ENCODE assay signal across 8 cellular contexts in genomic region chr16:15649311-15649710, GRCh38. TPM values are rescaled to one million over a fixed set of nuclear protein-coding genes. Genes with fewer than 3 reads are reported as not detected.
DNase-seq lines count a peak whose midpoint lies in the region; ATAC-seq and TF ChIP-seq lines count a peak whose summit lies in the region.
"Not testable (repeated sequence)": the region's sequence is repeated elsewhere in the genome, so short reads cannot be mapped to it uniquely, and the experiment has no call there.

No MANE protein-coding gene starts in this region.

- H3K9me3 Mint-ChIP-seq in CD4-positive, alpha-beta memory T cell; WTC11: not testable (repeated sequence)

- H2BK5ac ChIP-seq in trophoblast cell (ENCODE audit: low read depth, low read length, poor library complexity) = not testable (repeated sequence)

- H3K27me3 ChIP-seq in CD4-positive, alpha-beta memory T cell (ENCODE audit: insufficient read depth, low read length); Karpas-422 (ENCODE audit: low read length); fibroblast of lung (ENCODE audit: control insufficient read depth, insufficient read depth, low read length); lung (ENCODE audit: control insufficient read depth, insufficient read depth); trophoblast cell (ENCODE audit: insufficient read depth, low read length); thymus (ENCODE audit: control insufficient read depth, insufficient read depth): not testable (repeated sequence)

- H3K4me1 Mint-ChIP-seq in CD4-positive, alpha-beta memory T cell = peaks cover 17 to 45% (median 31%) of the 10 kb centered on the region in 4 donors
- H3K4me1 Mint-ChIP-seq in WTC11 = not testable (repeated sequence)

- H3K14ac ChIP-seq in trophoblast cell (ENCODE audit: low read length) = not testable (repeated sequence)

- peak overlapping the region; percentile 98 for H3K9ac ChIP-seq in Karpas-422 (ENCODE audit: low read length)
- not testable (repeated sequence) for H3K9ac ChIP-seq in fibroblast of lung (ENCODE audit: insufficient read depth, low read length); trophoblast cell (ENCODE audit: low read length)

- WGBS in lung, 2 donors = 64 to 77% methylated on average over 17 of the region's 17 CpGs
- WGBS in trophoblast cell (ENCODE audit: extremely low coverage, insufficient coverage, insufficient read length) = no CpG with 5 or more reads among the region's 17 CpGs
- WGBS in thymus = 82% methylated on average over 17 of the region's 17 CpGs

- H3K27ac Mint-ChIP-seq in CD4-positive, alpha-beta memory T cell = peak overlapping the region; percentile 90 to 96 (median 93)
- H3K27ac Mint-ChIP-seq in WTC11 = peak overlapping the region; percentile 91

- DNase-seq in CD4-positive, alpha-beta memory T cell; Karpas-422; WTC11 (ENCODE audit: low spot score); astrocyte of the spinal cord (ENCODE audit: low read depth, low spot score); fibroblast of lung (ENCODE audit: low read depth in 2 of 2); lung (ENCODE audit: low spot score); trophoblast cell: not testable (repeated sequence)

- H4K91ac ChIP-seq in trophoblast cell (ENCODE audit: low read depth, low read length) = not testable (repeated sequence)

- H3K9me3 ChIP-seq in CD4-positive, alpha-beta memory T cell (ENCODE audit: control insufficient read depth in 1 of 2, low read length in 2 of 2); Karpas-422 (ENCODE audit: low read length); fibroblast of lung (ENCODE audit: control insufficient read depth, insufficient read depth, low read depth, low read length); lung (ENCODE audit: control insufficient read depth in 2 of 2, insufficient read depth in 1 of 2, low read length in 1 of 2); trophoblast cell (ENCODE audit: insufficient read depth, low read depth, low read length); thymus (ENCODE audit: control insufficient read depth): not testable (repeated sequence)

- H3K4me3 ChIP-seq in CD4-positive, alpha-beta memory T cell (ENCODE audit: low read length in 2 of 2) = peak overlapping the region; percentile 28 to 76
- H3K4me3 ChIP-seq in Karpas-422 (ENCODE audit: low read length) (peak overlapping the region; percentile 99), astrocyte of the spinal cord (ENCODE audit: low read depth, low read length) (peak overlapping the region; percentile 38), fibroblast of lung (replicated peaks in 1 of 4; ENCODE audit: control extremely low read depth in 1 of 4, insufficient read depth in 1 of 4, low read depth in 3 of 4, low read length in 4 of 4) (peak overlapping the region; percentile 37 to 55 (median 42)), thymus (ENCODE audit: low read length) (peak overlapping the region; percentile 98)
- not testable (repeated sequence) for H3K4me3 ChIP-seq in lung; trophoblast cell (ENCODE audit: low read depth, low read length)

- H4K20me1 ChIP-seq in Karpas-422 (ENCODE audit: insufficient read depth, low read depth, low read length); fibroblast of lung (ENCODE audit: control insufficient read depth, extremely low read depth, insufficient read depth, low read length): not testable (repeated sequence)

- TF ChIP-seq CTCF in WTC11 (IDR thresholded peaks at IDR 0.05); astrocyte of the spinal cord (IDR thresholded peaks at IDR 0.05; ENCODE audit: low read depth, low read length); fibroblast of lung (conservative IDR thresholded peaks at IDR 0.05 in 1 of 2, IDR thresholded peaks at IDR 0.05 in 1 of 2; ENCODE audit: low read depth in 1 of 2, low read length in 2 of 2); lung (IDR thresholded peaks at IDR 0.05; ENCODE audit: control extremely low read depth, extremely low read depth): not testable (repeated sequence)

- H3K27me3 Mint-ChIP-seq in CD4-positive, alpha-beta memory T cell; WTC11 (ENCODE audit: low read depth): not testable (repeated sequence)

- POLR2A ChIA-PET in CD4-positive, alpha-beta memory T cell (lab: Charles Lee; ENCODE audit: partially characterized antibody) = interaction anchor here (0.6 to 3.1 kb wide), 5 partner anchors 9 to 674 kb away, joined by 3 to 12 read pairs (median 3); partner anchors contain the start of gene PDXDC1
- POLR2A ChIA-PET in WTC11 (lab: Charles Lee) = not testable (repeated sequence)

- CTCF ChIA-PET in CD4-positive, alpha-beta memory T cell (lab: Charles Lee; ENCODE audit: partially characterized antibody) = not testable (repeated sequence)
- CTCF ChIA-PET in WTC11 (lab: Charles Lee) = interaction anchor here (1.0 kb wide), 1 partner anchor 107 kb away, joined by 5 read pairs; no protein-coding TSS in a partner anchor

- ATAC-seq in WTC11; lung (ENCODE audit: insufficient read depth, low FRiP score): not testable (repeated sequence)

- H3K4me2 ChIP-seq in Karpas-422 (ENCODE audit: low read depth, low read length, poor library complexity, severe bottlenecking) (peak overlapping the region; percentile 99), fibroblast of lung (ENCODE audit: extremely low read depth, insufficient read depth, low read length) (peak overlapping the region; percentile 90), trophoblast cell (ENCODE audit: low read length) (peak overlapping the region; percentile 87)

- H3K23ac ChIP-seq in trophoblast cell (ENCODE audit: low read length) = not testable (repeated sequence)

- H3K79me2 ChIP-seq in Karpas-422 (ENCODE audit: low read length) = peaks cover 42% of the 10 kb centered on the region
- H3K79me2 ChIP-seq in fibroblast of lung (ENCODE audit: control insufficient read depth, insufficient read depth, low read length) = peaks cover 22% of the 10 kb centered on the region
- not testable (repeated sequence) for H3K79me2 ChIP-seq in trophoblast cell (ENCODE audit: control insufficient read depth, insufficient read depth, low read length, poor library complexity)

- H3K36me3 ChIP-seq in CD4-positive, alpha-beta memory T cell (ENCODE audit: insufficient read depth, low read length); fibroblast of lung (ENCODE audit: control insufficient read depth, insufficient read depth, low read length); lung (ENCODE audit: control insufficient read depth in 2 of 2, insufficient read depth in 2 of 2, low read length in 2 of 2); trophoblast cell (ENCODE audit: control insufficient read depth in 1 of 2, insufficient read depth in 2 of 2, low read length in 2 of 2); thymus (ENCODE audit: control insufficient read depth, insufficient read depth): not testable (repeated sequence)
- 0 out of 2 replicates have a peak, but pooled peaks cover 12% of the 10 kb centered on the region for H3K36me3 ChIP-seq in Karpas-422 (ENCODE audit: insufficient read depth, low read length)

- H4K12ac ChIP-seq in trophoblast cell (ENCODE audit: low read depth, low read length) = not testable (repeated sequence)

- not testable (repeated sequence) for H2BK12ac ChIP-seq in trophoblast cell (ENCODE audit: low read length)

- peaks cover 44% of the 10 kb centered on the region for H3K4me1 ChIP-seq in CD4-positive, alpha-beta memory T cell (ENCODE audit: insufficient read depth, low read length)
- H3K4me1 ChIP-seq in Karpas-422 (ENCODE audit: low read length) (peaks cover 38% of the 10 kb centered on the region), fibroblast of lung (ENCODE audit: control insufficient read depth, extremely low read depth, insufficient read depth, low read length) (peaks cover 14% of the 10 kb centered on the region)
- H3K4me1 ChIP-seq in lung (ENCODE audit: control insufficient read depth in 2 of 2, insufficient read depth in 2 of 2, low read length in 2 of 2); trophoblast cell (ENCODE audit: control insufficient read depth in 1 of 2, insufficient read depth in 2 of 2, low read length in 2 of 2); thymus (ENCODE audit: control insufficient read depth, insufficient read depth, low read length): not testable (repeated sequence)

- intact Hi-C loops in CD4-positive, alpha-beta memory T cell (cut with micrococcal nuclease) = not testable (repeated sequence)

- not testable (repeated sequence) for H3K79me1 ChIP-seq in trophoblast cell (ENCODE audit: low read length)

- H2AFZ ChIP-seq in Karpas-422 (ENCODE audit: low read length) (peak overlapping the region; percentile 92), fibroblast of lung (ENCODE audit: low read length) (peak overlapping the region; percentile 81)
- H2AFZ ChIP-seq in trophoblast cell (ENCODE audit: insufficient read depth, low read length, poor library complexity) = not testable (repeated sequence)

- H3K27ac ChIP-seq in CD4-positive, alpha-beta memory T cell (ENCODE audit: low read depth, low read length) = peak overlapping the region; percentile 98
- H3K27ac ChIP-seq in Karpas-422 (ENCODE audit: low read length); fibroblast of lung (ENCODE audit: insufficient read depth, low read length); trophoblast cell (ENCODE audit: low read depth, low read length); thymus (ENCODE audit: low read depth): not testable (repeated sequence)
- H3K27ac ChIP-seq in lung (ENCODE audit: low read depth in 1 of 2, low read length in 1 of 2) = peak overlapping the region; percentile 74 to 79

- not testable (repeated sequence) for H3K18ac ChIP-seq in trophoblast cell (ENCODE audit: low read length)

- not testable (repeated sequence) for H2BK120ac ChIP-seq in trophoblast cell (ENCODE audit: insufficient read depth, low read length, poor library complexity)

- H4K8ac ChIP-seq in trophoblast cell (ENCODE audit: low read depth, low read length) = not testable (repeated sequence)

- not testable (repeated sequence) for H3K4ac ChIP-seq in trophoblast cell (ENCODE audit: low read depth, low read length)

- H2AK5ac ChIP-seq in trophoblast cell (ENCODE audit: low read length) = not testable (repeated sequence)

- not testable (repeated sequence) for H3K9me2 ChIP-seq in Karpas-422 (replicated peaks; ENCODE audit: insufficient read depth, low read length)

- H3K4me3 Mint-ChIP-seq in CD4-positive, alpha-beta memory T cell = peak overlapping the region; percentile 82 to 100 (median 90)
- peak overlapping the region; percentile 76 for H3K4me3 Mint-ChIP-seq in WTC11

- in situ Hi-C loops in astrocyte of the spinal cord (cut with HindIII; ENCODE audit: low sequenced_read_pairs) = not testable (repeated sequence)

- H3K36me3 Mint-ChIP-seq in CD4-positive, alpha-beta memory T cell = peaks cover 5 to 27% of the 10 kb centered on the region in 2 donors
- not testable (repeated sequence) for H3K36me3 Mint-ChIP-seq in WTC11

RNA-seq across cellular contexts. Expression of gene NDE1, which starts 0.7 kb away (rescaled TPM):
- total RNA-seq in CD4-positive, alpha-beta memory T cell = 100 to 1,000 TPM; 124 to 128 TPM
- polyA plus RNA-seq in CD4-positive, alpha-beta memory T cell = 10 to 100 TPM; 15.3 to 63.9 TPM
- 39.4 and 63.0 TPM in 2 replicates for total RNA-seq in Karpas-422 (2014; rRNA removed; shearing (Covaris generic); ENCODE audit: low replicate concordance)
- 38.4 to 43.5 TPM (median 39.4 TPM) in 3 replicates for total RNA-seq in WTC11 (2021)
- total RNA-seq in fibroblast of lung = 18.0 and 23.8 TPM in 2 replicates
- 24.0 and 33.4 TPM in 2 replicates for polyA plus RNA-seq in fibroblast of lung
- 22.6 and 25.3 TPM in 2 replicates for polyA plus RNA-seq in fibroblast of lung (2012)
- polyA minus RNA-seq in fibroblast of lung (ENCODE audit: low replicate concordance) = 21.4 and 37.4 TPM in 2 replicates
- total RNA-seq in lung = 10 to 100 TPM; 29.8 to 46.8 TPM
- 10 to 100 TPM in 1 of 2 donors, 1 to 10 TPM in 1; 7.4 to 15.3 TPM for polyA plus RNA-seq in lung
- polyA plus RNA-seq in trophoblast cell (2013) = 24.0 and 27.2 TPM in 2 replicates
- polyA plus RNA-seq in thymus = 25.1 TPM

RNA-seq across cellular contexts. Expression of gene MARF1, which starts 6.4 kb away (rescaled TPM):
- 100 to 1,000 TPM; 223 to 235 TPM for total RNA-seq in CD4-positive, alpha-beta memory T cell
- polyA plus RNA-seq in CD4-positive, alpha-beta memory T cell = 10 to 100 TPM in 1 of 2 donors, 1 to 10 TPM in 1; 6.8 to 19.7 TPM
- total RNA-seq in Karpas-422 (2014; rRNA removed; shearing (Covaris generic); ENCODE audit: low replicate concordance) = 58.6 and 73.1 TPM in 2 replicates
- total RNA-seq in WTC11 (2021) (26.2 to 31.9 TPM (median 28.5 TPM) in 3 replicates), fibroblast of lung (13.6 and 18.8 TPM in 2 replicates), lung (10 to 100 TPM; 65.1 to 72.1 TPM)
- polyA plus RNA-seq in fibroblast of lung (14.0 and 14.6 TPM in 2 replicates), lung (10 to 100 TPM; 18.0 to 18.8 TPM), thymus (33.7 TPM)
- polyA plus RNA-seq in fibroblast of lung (2012) = 11.5 and 15.5 TPM in 2 replicates
- polyA minus RNA-seq in fibroblast of lung (ENCODE audit: low replicate concordance) = 42.1 and 105 TPM in 2 replicates
- 18.2 and 20.2 TPM in 2 replicates for polyA plus RNA-seq in trophoblast cell (2013)
